ENCODE assay signal across 8 cellular contexts in genomic region chr12:82326905-82327503, GRCh38. TPM values are rescaled to one million over a fixed set of nuclear protein-coding genes. Genes with fewer than 3 reads are reported as not detected.
DNase-seq lines count a peak whose midpoint lies in the region; ATAC-seq, FAIRE-seq and TF ChIP-seq lines count a peak whose summit lies in the region.

No MANE protein-coding gene starts in this region.

- H3K27me3 ChIP-seq in kidney epithelial cell (ENCODE audit: control insufficient read depth, insufficient read depth, low read length): no peaks in the 10 kb centered on the region

- CTCF ChIA-PET in T-cell (lab: Charles Lee): interaction anchor here in 1 of 2 donors (0.7 kb wide), 1 partner anchor 28 kb away, joined by 3 read pairs; no protein-coding TSS in a partner anchor

- no peaks in the 10 kb centered on the region for H3K4me1 Mint-ChIP-seq in T-cell

- no peak for FAIRE-seq in GM12891 (lab: Jason Lieb, UNC)

- H3K4me3 ChIP-seq in AG10803 (ENCODE audit: low read length) (no peak overlapping the region), WI38 (ENCODE audit: low read depth, low read length) (no peak overlapping the region), kidney epithelial cell (ENCODE audit: low read depth, low read length) (no peak overlapping the region)

- no peaks in the 10 kb centered on the region for H3K36me3 ChIP-seq in kidney epithelial cell (ENCODE audit: control insufficient read depth, insufficient read depth, low read length)

- peaks cover 0 to 5% of the 10 kb centered on the region in 2 donors for H3K27me3 Mint-ChIP-seq in T-cell

- H3K27ac Mint-ChIP-seq in T-cell: no peak overlapping the region

- H3K4me3 Mint-ChIP-seq in T-cell: no peak overlapping the region

- TF ChIP-seq POLR2A in GM12891 (IDR thresholded peaks at IDR 0.05; ENCODE audit: low read depth, low read length): no peak

- DNase-seq in AG10803 (ENCODE audit: low read depth) (peak; percentile 35), NCI-H1092 (lab: John Stamatoyannopoulos, UW) (peak; percentile 21), kidney epithelial cell (ENCODE audit: low read depth) (peak; percentile 7), GOT3 (lab: John Stamatoyannopoulos, UW) (no peak), T-cell (no peak), GM12891 (ENCODE audit: insufficient read length, low spot score) (no peak)

- TF ChIP-seq CTCF in AG10803 (conservative IDR thresholded peaks at IDR 0.05; ENCODE audit: low read length) (peak; percentile 70), WI38 (IDR thresholded peaks at IDR 0.05; ENCODE audit: low read depth, low read length) (peak; percentile 12; the same call in 1 of the 2 replicates), kidney epithelial cell (IDR thresholded peaks at IDR 0.05; ENCODE audit: insufficient read depth, low read length, poor library complexity, severe bottlenecking) (peak; percentile 36)

- ATAC-seq in GM18519 (IDR thresholded peaks at IDR 0.05; ENCODE audit: low FRiP score, unreplicated experiment): peak; percentile 69
- no peak for ATAC-seq in T-cell (replicated peaks in 1 of 4)

- no peaks in the 10 kb centered on the region for H3K9me3 Mint-ChIP-seq in T-cell

- POLR2A ChIA-PET in T-cell (lab: Charles Lee): interaction anchor here in 1 of 2 donors (0.7 kb wide), 1 partner anchor 24 kb away, joined by 3 read pairs; no protein-coding TSS in a partner anchor

- H3K36me3 Mint-ChIP-seq in T-cell: no peaks in the 10 kb centered on the region

TF ChIP-seq in GM12891, 5 proteins besides CTCF, POLR2A, EP300 and RAD21:
- no peak for TF ChIP-seq PAX5 (IDR thresholded peaks at IDR 0.05; ENCODE audit: insufficient read depth, low read length, severe bottlenecking)
- no peak for TF ChIP-seq TAF1 (IDR thresholded peaks at IDR 0.05; ENCODE audit: low read depth, low read length)
- TF ChIP-seq POU2F2 (IDR thresholded peaks at IDR 0.05; ENCODE audit: low read depth, low read length): no peak
- TF ChIP-seq POLR2AphosphoS5 (IDR thresholded peaks at IDR 0.05; ENCODE audit: low read depth, low read length): no peak
- TF ChIP-seq SPI1 (IDR thresholded peaks at IDR 0.05; ENCODE audit: low read depth, low read length): no peak

RNA-seq across cellular contexts. Expression of gene CCDC59, which starts 31.2 kb away (rescaled TPM):
- total RNA-seq in kidney epithelial cell: 89.2 and 101 TPM in 2 replicates
- total RNA-seq in T-cell: 100 to 1,000 TPM in 2 of 5 donors, 10 to 100 TPM in 3; 44.5 to 160 (median 47.3) TPM
- polyA plus RNA-seq in GM12891 (2012; ENCODE audit: low read depth, missing spikeins): 56.1 TPM

RNA-seq across cellular contexts. Expression of gene METTL25, which starts 31.3 kb away (rescaled TPM):
- total RNA-seq in kidney epithelial cell: 5.3 and 5.5 TPM in 2 replicates
- total RNA-seq in T-cell: 10 to 100 TPM; 14.5 to 19.7 (median 19.0) TPM
- 4.6 TPM for polyA plus RNA-seq in GM12891 (2012; ENCODE audit: low read depth, missing spikeins)

Comparison
In these comparisons a context has a peak if more than half of its experiments do, and no peak if none do; other contexts are left out.
1. DNase-seq: peak in AG10803 (single experiment), NCI-H1092 (single experiment) and kidney epithelial cell (single experiment); none in GOT3 (single experiment), T-cell (0 of 34) and GM12891 (single experiment).
2. CTCF ChIP-seq: peak in every context shown above with its lines; median percentile 70 in AG10803; 36 in kidney epithelial cell; 12 in WI38.